Comparison of ENCODE assay signal across 1 cellular context in genomic region chr19:49929121-49929610, GRCh38.
TF ChIP-seq lines count a peak whose summit lies in the region.

Gene ATF5 (plus strand): TSS chr19:49929205. CDS start chr19:49930851, 1,646 bp downstream.
A gene with protein sequence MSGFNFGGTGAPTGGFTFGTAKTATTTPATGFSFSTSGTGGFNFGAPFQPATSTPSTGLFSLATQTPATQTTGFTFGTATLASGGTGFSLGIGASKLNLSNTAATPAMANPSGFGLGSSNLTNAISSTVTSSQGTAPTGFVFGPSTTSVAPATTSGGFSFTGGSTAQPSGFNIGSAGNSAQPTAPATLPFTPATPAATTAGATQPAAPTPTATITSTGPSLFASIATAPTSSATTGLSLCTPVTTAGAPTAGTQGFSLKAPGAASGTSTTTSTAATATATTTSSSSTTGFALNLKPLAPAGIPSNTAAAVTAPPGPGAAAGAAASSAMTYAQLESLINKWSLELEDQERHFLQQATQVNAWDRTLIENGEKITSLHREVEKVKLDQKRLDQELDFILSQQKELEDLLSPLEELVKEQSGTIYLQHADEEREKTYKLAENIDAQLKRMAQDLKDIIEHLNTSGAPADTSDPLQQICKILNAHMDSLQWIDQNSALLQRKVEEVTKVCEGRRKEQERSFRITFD (minus strand): TSS chr19:49929504. CDS start chr19:49909807, 19,697 bp downstream.

TF ChIP-seq in GM12878, 131 proteins besides CTCF, POLR2A, EP300 and RAD21 (continued from another document):
- TF ChIP-seq, protein P1, sequence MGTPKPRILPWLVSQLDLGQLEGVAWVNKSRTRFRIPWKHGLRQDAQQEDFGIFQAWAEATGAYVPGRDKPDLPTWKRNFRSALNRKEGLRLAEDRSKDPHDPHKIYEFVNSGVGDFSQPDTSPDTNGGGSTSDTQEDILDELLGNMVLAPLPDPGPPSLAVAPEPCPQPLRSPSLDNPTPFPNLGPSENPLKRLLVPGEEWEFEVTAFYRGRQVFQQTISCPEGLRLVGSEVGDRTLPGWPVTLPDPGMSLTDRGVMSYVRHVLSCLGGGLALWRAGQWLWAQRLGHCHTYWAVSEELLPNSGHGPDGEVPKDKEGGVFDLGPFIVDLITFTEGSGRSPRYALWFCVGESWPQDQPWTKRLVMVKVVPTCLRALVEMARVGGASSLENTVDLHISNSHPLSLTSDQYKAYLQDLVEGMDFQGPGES (IDR thresholded peaks at IDR 0.05), result peak; percentile 40
- TF ChIP-seq BHLHE40 (IDR thresholded peaks at IDR 0.05; ENCODE audit: borderline replicate concordance in 1 of 2, low read depth in 2 of 2, low read length in 1 of 2) (peak in 1 of 2 experiments; percentile 43; a peak in 1 of 4 replicates), SKIL (IDR thresholded peaks at IDR 0.05; ENCODE audit: low read depth, poor library complexity, severe bottlenecking) (no peak), POLR2AphosphoS2 (IDR thresholded peaks at IDR 0.05; ENCODE audit: low read depth, low read length) (peak; percentile 80; the same call in 1 of the 2 replicates), ZNF622 (IDR thresholded peaks at IDR 0.05) (no peak), NR2C1 (IDR thresholded peaks at IDR 0.05) (no peak), STAT1 (conservative IDR thresholded peaks at IDR 0.05) (no peak), MLLT1 (IDR thresholded peaks at IDR 0.05) (peak; percentile 89), CREM (IDR thresholded peaks at IDR 0.05; ENCODE audit: low read depth) (peak; percentile 58; the same call in 1 of the 2 replicates), RBBP5 (conservative IDR thresholded peaks at IDR 0.05) (no peak), CHD4 (IDR thresholded peaks at IDR 0.05) (no peak), SRF (IDR thresholded peaks at IDR 0.05; ENCODE audit: low read depth in 2 of 2, low read length in 2 of 2) (no peak), SIN3A (IDR thresholded peaks at IDR 0.05; ENCODE audit: low read depth, low read length) (no peak), BCL11A (IDR thresholded peaks at IDR 0.05; ENCODE audit: low read depth, low read length) (no peak), REST (IDR thresholded peaks at IDR 0.05; ENCODE audit: low read depth, low read length) (no peak), JUND (IDR thresholded peaks at IDR 0.05; ENCODE audit: low read depth, low read length) (no peak), ZNF384 (IDR thresholded peaks at IDR 0.05; ENCODE audit: borderline replicate concordance, low read depth, low read length) (no peak), ELK1 (IDR thresholded peaks at IDR 0.05; ENCODE audit: low read depth, low read length) (no peak), ATF7 (IDR thresholded peaks at IDR 0.05; ENCODE audit: low read depth) (0 out of 2 replicates have a peak, but pooled peaks have one; percentile 24), ZBED1 (IDR thresholded peaks at IDR 0.05; ENCODE audit: borderline replicate concordance) (peak; percentile 85), BMI1 (IDR thresholded peaks at IDR 0.05; ENCODE audit: borderline replicate concordance) (peak; percentile 32; the same call in 1 of the 2 replicates), HCFC1 (IDR thresholded peaks at IDR 0.05; ENCODE audit: low read length) (no peak), IKZF2 (IDR thresholded peaks at IDR 0.05) (peak in 1 of 2 experiments; percentile 63; a peak in 2 of 4 replicates), KDM1A (IDR thresholded peaks at IDR 0.05; ENCODE audit: borderline replicate concordance) (no peak), IRF4 (IDR thresholded peaks at IDR 0.05; ENCODE audit: low read depth, low read length) (peak; percentile 45; the same call in 1 of the 2 replicates), NR2F1 (conservative IDR thresholded peaks at IDR 0.05) (peak; percentile 75), ZBTB33 (IDR thresholded peaks at IDR 0.05) (no peak), DPF2 (IDR thresholded peaks at IDR 0.05) (peak; percentile 46; the same call in 1 of the 2 replicates)
- TF ChIP-seq, protein P2, sequence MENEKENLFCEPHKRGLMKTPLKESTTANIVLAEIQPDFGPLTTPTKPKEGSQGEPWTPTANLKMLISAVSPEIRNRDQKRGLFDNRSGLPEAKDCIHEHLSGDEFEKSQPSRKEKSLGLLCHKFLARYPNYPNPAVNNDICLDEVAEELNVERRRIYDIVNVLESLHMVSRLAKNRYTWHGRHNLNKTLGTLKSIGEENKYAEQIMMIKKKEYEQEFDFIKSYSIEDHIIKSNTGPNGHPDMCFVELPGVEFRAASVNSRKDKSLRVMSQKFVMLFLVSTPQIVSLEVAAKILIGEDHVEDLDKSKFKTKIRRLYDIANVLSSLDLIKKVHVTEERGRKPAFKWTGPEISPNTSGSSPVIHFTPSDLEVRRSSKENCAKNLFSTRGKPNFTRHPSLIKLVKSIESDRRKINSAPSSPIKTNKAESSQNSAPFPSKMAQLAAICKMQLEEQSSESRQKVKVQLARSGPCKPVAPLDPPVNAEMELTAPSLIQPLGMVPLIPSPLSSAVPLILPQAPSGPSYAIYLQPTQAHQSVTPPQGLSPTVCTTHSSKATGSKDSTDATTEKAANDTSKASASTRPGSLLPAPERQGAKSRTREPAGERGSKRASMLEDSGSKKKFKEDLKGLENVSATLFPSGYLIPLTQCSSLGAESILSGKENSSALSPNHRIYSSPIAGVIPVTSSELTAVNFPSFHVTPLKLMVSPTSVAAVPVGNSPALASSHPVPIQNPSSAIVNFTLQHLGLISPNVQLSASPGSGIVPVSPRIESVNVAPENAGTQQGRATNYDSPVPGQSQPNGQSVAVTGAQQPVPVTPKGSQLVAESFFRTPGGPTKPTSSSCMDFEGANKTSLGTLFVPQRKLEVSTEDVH (IDR thresholded peaks at IDR 0.05; ENCODE audit: low read depth, partially characterized antibody), result no peak
- TF ChIP-seq, protein P3, sequence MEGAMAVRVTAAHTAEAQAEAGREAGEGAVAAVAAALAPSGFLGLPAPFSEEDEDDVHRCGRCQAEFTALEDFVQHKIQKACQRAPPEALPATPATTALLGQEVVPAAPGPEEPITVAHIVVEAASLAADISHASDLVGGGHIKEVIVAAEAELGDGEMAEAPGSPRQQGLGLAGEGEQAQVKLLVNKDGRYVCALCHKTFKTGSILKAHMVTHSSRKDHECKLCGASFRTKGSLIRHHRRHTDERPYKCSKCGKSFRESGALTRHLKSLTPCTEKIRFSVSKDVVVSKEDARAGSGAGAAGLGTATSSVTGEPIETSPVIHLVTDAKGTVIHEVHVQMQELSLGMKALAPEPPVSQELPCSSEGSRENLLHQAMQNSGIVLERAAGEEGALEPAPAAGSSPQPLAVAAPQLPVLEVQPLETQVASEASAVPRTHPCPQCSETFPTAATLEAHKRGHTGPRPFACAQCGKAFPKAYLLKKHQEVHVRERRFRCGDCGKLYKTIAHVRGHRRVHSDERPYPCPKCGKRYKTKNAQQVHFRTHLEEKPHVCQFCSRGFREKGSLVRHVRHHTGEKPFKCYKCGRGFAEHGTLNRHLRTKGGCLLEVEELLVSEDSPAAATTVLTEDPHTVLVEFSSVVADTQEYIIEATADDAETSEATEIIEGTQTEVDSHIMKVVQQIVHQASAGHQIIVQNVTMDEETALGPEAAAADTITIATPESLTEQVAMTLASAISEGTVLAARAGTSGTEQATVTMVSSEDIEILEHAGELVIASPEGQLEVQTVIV (IDR thresholded peaks at IDR 0.05; ENCODE audit: borderline replicate concordance, partially characterized antibody), result no peak
- TF ChIP-seq, protein P4, sequence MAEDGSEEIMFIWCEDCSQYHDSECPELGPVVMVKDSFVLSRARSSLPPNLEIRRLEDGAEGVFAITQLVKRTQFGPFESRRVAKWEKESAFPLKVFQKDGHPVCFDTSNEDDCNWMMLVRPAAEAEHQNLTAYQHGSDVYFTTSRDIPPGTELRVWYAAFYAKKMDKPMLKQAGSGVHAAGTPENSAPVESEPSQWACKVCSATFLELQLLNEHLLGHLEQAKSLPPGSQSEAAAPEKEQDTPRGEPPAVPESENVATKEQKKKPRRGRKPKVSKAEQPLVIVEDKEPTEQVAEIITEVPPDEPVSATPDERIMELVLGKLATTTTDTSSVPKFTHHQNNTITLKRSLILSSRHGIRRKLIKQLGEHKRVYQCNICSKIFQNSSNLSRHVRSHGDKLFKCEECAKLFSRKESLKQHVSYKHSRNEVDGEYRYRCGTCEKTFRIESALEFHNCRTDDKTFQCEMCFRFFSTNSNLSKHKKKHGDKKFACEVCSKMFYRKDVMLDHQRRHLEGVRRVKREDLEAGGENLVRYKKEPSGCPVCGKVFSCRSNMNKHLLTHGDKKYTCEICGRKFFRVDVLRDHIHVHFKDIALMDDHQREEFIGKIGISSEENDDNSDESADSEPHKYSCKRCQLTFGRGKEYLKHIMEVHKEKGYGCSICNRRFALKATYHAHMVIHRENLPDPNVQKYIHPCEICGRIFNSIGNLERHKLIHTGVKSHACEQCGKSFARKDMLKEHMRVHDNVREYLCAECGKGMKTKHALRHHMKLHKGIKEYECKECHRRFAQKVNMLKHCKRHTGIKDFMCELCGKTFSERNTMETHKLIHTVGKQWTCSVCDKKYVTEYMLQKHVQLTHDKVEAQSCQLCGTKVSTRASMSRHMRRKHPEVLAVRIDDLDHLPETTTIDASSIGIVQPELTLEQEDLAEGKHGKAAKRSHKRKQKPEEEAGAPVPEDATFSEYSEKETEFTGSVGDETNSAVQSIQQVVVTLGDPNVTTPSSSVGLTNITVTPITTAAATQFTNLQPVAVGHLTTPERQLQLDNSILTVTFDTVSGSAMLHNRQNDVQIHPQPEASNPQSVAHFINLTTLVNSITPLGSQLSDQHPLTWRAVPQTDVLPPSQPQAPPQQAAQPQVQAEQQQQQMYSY (CRISPR knock-in tag; IDR thresholded peaks at IDR 0.05), result 0 out of 2 replicates have a peak, but pooled peaks have one; percentile 65
